9 cellular contexts compared by ENCODE assay signal in the genomic region with DNA sequence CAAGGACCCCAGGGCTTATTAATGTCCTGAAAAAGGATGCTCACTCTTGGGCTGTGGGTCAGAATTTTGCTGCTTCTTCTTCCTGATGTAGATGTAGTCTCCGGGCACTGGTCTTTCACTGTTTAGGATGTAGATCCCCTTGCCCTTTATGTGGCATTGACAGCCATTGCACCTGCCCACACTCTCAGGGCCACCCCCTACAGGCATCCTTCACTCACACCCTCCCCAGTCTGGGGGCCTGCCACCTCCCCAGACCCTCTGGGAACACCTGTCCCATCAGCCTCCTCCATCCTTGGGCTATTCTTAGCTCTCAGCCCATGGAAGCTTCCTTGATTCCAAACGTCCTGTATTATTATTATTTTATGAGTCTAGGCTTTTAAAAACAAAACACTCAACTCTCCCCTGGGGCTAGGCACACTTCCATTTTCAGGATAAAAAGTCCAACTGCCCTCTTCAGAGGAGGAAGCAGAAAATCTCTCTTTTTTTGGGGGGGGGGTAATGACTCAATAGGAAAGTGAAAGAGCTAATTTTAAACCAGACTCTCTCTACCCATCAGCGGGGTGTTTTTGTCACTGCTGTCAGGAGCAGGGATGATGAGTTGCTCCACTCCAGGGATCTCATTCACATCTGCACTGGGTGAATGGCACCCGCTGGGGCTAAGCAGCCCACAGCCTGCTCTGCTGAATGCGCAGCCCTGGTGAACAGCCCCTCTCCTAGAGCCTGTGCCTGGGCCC. TPM values are rescaled to one million over a fixed set of nuclear protein-coding genes. Genes with fewer than 3 reads are reported as not detected.
A peak's percentile ranks its signal among the peaks of the same experiment; 100 is the strongest.
DNase-seq lines count a peak whose midpoint lies in the region; ATAC-seq and TF ChIP-seq lines count a peak whose summit lies in the region.
"Had no signal": no experiment of that assay in that cellular context is flagged by ENCODE, and none has a peak within 500 bp of the region (broad histone marks: within the 10 kb centered on the region; RNA-seq: fewer than 3 reads in every experiment).

No MANE protein-coding gene starts in this region.

- H3K27me3 ChIP-seq in spleen (replicated peaks in 1 of 7) = peaks cover 0 to 12% (median 0%) of the 10 kb centered on the region in 7 donors

- ATAC-seq in GM18508 (IDR thresholded peaks at IDR 0.05; ENCODE audit: insufficient read depth, unreplicated experiment) (peak; percentile 62), GM21381 (IDR thresholded peaks at IDR 0.05; ENCODE audit: unreplicated experiment) (peak; percentile 78), HG03520 (IDR thresholded peaks at IDR 0.05; ENCODE audit: unreplicated experiment) (peak; percentile 60)

- no peaks in the 10 kb centered on the region for H3K36me3 ChIP-seq in spleen

- intact Hi-C loops in head of caudate nucleus (cut with DNase I) (loop anchor here (5.0 to 10.0 kb wide), 2 partner anchors 122 to 510 kb away; no protein-coding TSS in a partner anchor), spleen (cut with DNase I; ENCODE audit: low total_unique reads) (no loop called here)

- H3K27ac ChIP-seq in spleen = no peak overlapping the region

- peak in 37 of 42 donors; percentile 7 to 83 (median 47) for DNase-seq in head of caudate nucleus
- DNase-seq in DMS 273 treated with DMSO at 0.1 percent for 48 hours (lab: John Stamatoyannopoulos, UW) = no peak
- DNase-seq in activated effector memory CD4-positive, alpha-beta T cell treated with Interleukin-2 at 50 U/mL for 16 hours = no peak
- DNase-seq in spleen = no peak
- DNase-seq: hippocampal formation had no signal

- TF ChIP-seq POLR2A in spleen (IDR thresholded peaks at IDR 0.05) = no peak

- peaks cover 0 to 21% (median 16%) of the 10 kb centered on the region in 8 donors for H3K9me3 ChIP-seq in spleen

- peaks cover 0 to 22% (median 6%) of the 10 kb centered on the region in 6 donors for H3K4me1 ChIP-seq in spleen

- WGBS in spleen, 5 donors = 36 to 52% (median 44%) methylated on average over 3 to 5 of the region's 5 CpGs

- no peak for TF ChIP-seq CTCF in spleen (IDR thresholded peaks at IDR 0.05 in 8 of 11, conservative IDR thresholded peaks at IDR 0.05 in 3 of 11)

- no peak overlapping the region for H3K4me3 ChIP-seq in spleen

RNA-seq across cellular contexts. Expression of gene KLRG2, which starts 11.5 kb away (rescaled TPM):
- not detected for total RNA-seq in spleen
- polyA plus RNA-seq in spleen = under 1 TPM in 1 of 3 donors, not detected in 2; 0.03 TPM
- total RNA-seq: HT1080 had no signal

RNA-seq across cellular contexts. Expression of gene CLEC2L, which starts 28.5 kb away (rescaled TPM):
- total RNA-seq in spleen = not detected
- under 1 TPM in 1 of 3 donors, not detected in 2; 0.11 TPM for polyA plus RNA-seq in spleen
- total RNA-seq: HT1080 had no signal

Comparison
In these comparisons a context has a peak if more than half of its experiments do, and no peak if none do; other contexts are left out.
1. DNase-seq: peak in head of caudate nucleus (37 of 42); none in DMS 273 treated with DMSO at 0.1 percent for 48 hours (single experiment), activated effector memory CD4-positive, alpha-beta T cell treated with Interleukin-2 at 50 U/mL for 16 hours (single experiment) and spleen (single experiment).
2. Peak in every context shown above with its lines, with median percentiles within 50 percentile points of each other: ATAC-seq.